Comparison of ENCODE assay signal across 9 cellular contexts in the genomic region with DNA sequence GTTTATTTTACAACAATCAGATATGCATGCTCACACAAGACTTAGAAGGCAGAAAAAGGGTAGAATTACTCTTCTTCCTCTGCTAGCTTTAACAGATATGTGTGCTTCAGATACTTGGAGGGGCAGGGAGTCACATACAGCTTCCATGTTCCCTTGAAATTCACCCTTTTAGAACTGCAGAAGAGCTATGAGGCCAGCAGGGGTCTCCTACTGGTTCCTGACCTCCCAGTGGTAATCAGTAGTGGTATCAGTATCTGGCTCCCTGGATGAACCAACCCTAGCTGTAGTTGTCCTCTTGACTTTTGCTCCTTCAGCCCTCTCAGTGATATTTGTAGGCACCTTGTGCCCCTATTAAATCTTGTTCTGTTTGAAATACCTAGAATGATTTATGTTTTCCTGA.
DNase-seq lines count a peak whose midpoint lies in the region; ATAC-seq and TF ChIP-seq lines count a peak whose summit lies in the region.
"Had no signal": no experiment of that assay in that cellular context is flagged by ENCODE, and none has a peak within 500 bp of the region (broad histone marks: within the 10 kb centered on the region; RNA-seq: fewer than 3 reads in every experiment).

No MANE protein-coding gene starts in this region.

- H4K20me1 ChIP-seq in OCI-LY7 (ENCODE audit: insufficient read depth, low read length), result no peaks in the 10 kb centered on the region

- no peak overlapping the region for H3K4me2 ChIP-seq in OCI-LY7 (ENCODE audit: low read length)

- H3K36me3 ChIP-seq in OCI-LY7 (ENCODE audit: insufficient read depth, low read length), result no peaks in the 10 kb centered on the region
- H3K36me3 ChIP-seq: SJSA1 had no signal

- no peaks in the 10 kb centered on the region for H3K4me1 Mint-ChIP-seq in activated CD4-positive, alpha-beta memory T cell treated with anti-CD3 and anti-CD28 coated beads, Interleukin-2, amount 10 ng/mL, durations not matched to agents 7 days and 5 days
- H3K4me1 Mint-ChIP-seq in activated T-cell treated with anti-CD3 and anti-CD28 coated beads, Interleukin-2, amount 50 U/mL, for 4 hours (ENCODE audit: low read depth), result no peaks in the 10 kb centered on the region

- no peak overlapping the region for H2AFZ ChIP-seq in OCI-LY7 (ENCODE audit: low read length)

- H3K9me3 Mint-ChIP-seq in activated CD4-positive, alpha-beta memory T cell treated with anti-CD3 and anti-CD28 coated beads, Interleukin-2, amount 10 ng/mL, durations not matched to agents 7 days and 5 days, result no peaks in the 10 kb centered on the region
- peaks cover 17% of the 10 kb centered on the region for H3K9me3 Mint-ChIP-seq in activated T-cell treated with anti-CD3 and anti-CD28 coated beads, Interleukin-2, amount 50 U/mL, for 4 hours

- no peak overlapping the region for H3K27ac ChIP-seq in OCI-LY7 (ENCODE audit: low read depth, low read length, poor library complexity, severe bottlenecking)
- H3K27ac ChIP-seq: SJSA1 had no signal

- no peaks in the 10 kb centered on the region for H3K79me2 ChIP-seq in OCI-LY7 (ENCODE audit: insufficient read depth, low read depth, low read length)

- H3K9me2 ChIP-seq in OCI-LY7 (ENCODE audit: insufficient read depth, low read length), result no peaks in the 10 kb centered on the region

- peak; percentile 59 for TF ChIP-seq CTCF in OCI-LY7 (conservative IDR thresholded peaks at IDR 0.05; ENCODE audit: low read length)
- peak; percentile 38 for TF ChIP-seq CTCF in fibroblast of pulmonary artery (IDR thresholded peaks at IDR 0.05; ENCODE audit: low read length, missing control alignments)

- H3K4me3 Mint-ChIP-seq in activated CD4-positive, alpha-beta memory T cell treated with anti-CD3 and anti-CD28 coated beads, Interleukin-2, amount 10 ng/mL, durations not matched to agents 7 days and 5 days, result no peak overlapping the region
- no peak overlapping the region for H3K4me3 Mint-ChIP-seq in activated T-cell treated with anti-CD3 and anti-CD28 coated beads, Interleukin-2, amount 50 U/mL, for 4 hours

- DNase-seq in AG20443 (ENCODE audit: low spot score) (peak; percentile 16), OCI-LY7 (ENCODE audit: low spot score) (peak; percentile 21), fibroblast of pulmonary artery (ENCODE audit: low read depth) (peak; percentile 12), hypothalamus (lab: John Stamatoyannopoulos, UW) (no peak)
- DNase-seq in activated CD4-positive, alpha-beta memory T cell treated with anti-CD3 and anti-CD28 coated beads, Interleukin-2, amount 10 ng/mL, durations not matched to agents 7 days and 5 days, result no peak
- DNase-seq in activated T-cell treated with anti-CD3 and anti-CD28 coated beads, Interleukin-2, amount 50 U/mL, for 4 hours, result no peak

- no peaks in the 10 kb centered on the region for H3K36me3 Mint-ChIP-seq in activated CD4-positive, alpha-beta memory T cell treated with anti-CD3 and anti-CD28 coated beads, Interleukin-2, amount 10 ng/mL, durations not matched to agents 7 days and 5 days (ENCODE audit: low read depth)
- no peaks in the 10 kb centered on the region for H3K36me3 Mint-ChIP-seq in activated T-cell treated with anti-CD3 and anti-CD28 coated beads, Interleukin-2, amount 50 U/mL, for 4 hours (ENCODE audit: insufficient read depth)

- no TSS peak for BruUV-seq in OCI-LY7 (replicated peaks; lab: Mats Ljungman, UMichigan)

- H3K9me3 ChIP-seq in OCI-LY7 (ENCODE audit: low read length), result no peaks in the 10 kb centered on the region
- H3K9me3 ChIP-seq: SJSA1 had no signal

- POLR2A ChIA-PET in OCI-LY7 (lab: Charles Lee), result no interaction called here
- POLR2A ChIA-PET in activated CD4-positive, alpha-beta memory T cell treated with anti-CD3 and anti-CD28 coated beads, Interleukin-2, amount 10 ng/mL, durations not matched to agents 7 days and 5 days (lab: Charles Lee), result no interaction called here

- CTCF ChIA-PET in OCI-LY7 (lab: Charles Lee; ENCODE audit: unreplicated experiment), result no interaction called here
- CTCF ChIA-PET in activated CD4-positive, alpha-beta memory T cell treated with anti-CD3 and anti-CD28 coated beads, Interleukin-2, amount 10 ng/mL, durations not matched to agents 7 days and 5 days (lab: Charles Lee), result interaction anchor here (0.6 to 0.9 kb wide), 2 partner anchors 142 to 489 kb away, joined by 3 read pairs; no protein-coding TSS in a partner anchor

- ATAC-seq in GM21447 (IDR thresholded peaks at IDR 0.05; ENCODE audit: unreplicated experiment), result peak; percentile 70
- ATAC-seq in GM19463 (IDR thresholded peaks at IDR 0.05; ENCODE audit: unreplicated experiment), result no peak
- no peak for ATAC-seq in activated T-cell treated with anti-CD3 and anti-CD28 coated beads, Interleukin-2, amount 50 U/mL, for 4 hours

- intact Hi-C loops in OCI-LY7 (cut with micrococcal nuclease; ENCODE audit: unreplicated experiment), result no loop called here

- no peaks in the 10 kb centered on the region for H3K4me1 ChIP-seq in OCI-LY7 (ENCODE audit: insufficient read depth, low read length, poor library complexity, severe bottlenecking)
- H3K4me1 ChIP-seq: SJSA1 had no signal

- H3K27me3 Mint-ChIP-seq in activated CD4-positive, alpha-beta memory T cell treated with anti-CD3 and anti-CD28 coated beads, Interleukin-2, amount 10 ng/mL, durations not matched to agents 7 days and 5 days, result peaks cover 10% of the 10 kb centered on the region
- peaks cover 14% of the 10 kb centered on the region for H3K27me3 Mint-ChIP-seq in activated T-cell treated with anti-CD3 and anti-CD28 coated beads, Interleukin-2, amount 50 U/mL, for 4 hours (ENCODE audit: low read depth)

- H3K4me3 ChIP-seq in OCI-LY7 (ENCODE audit: low read depth, low read length, poor library complexity, severe bottlenecking) (no peak overlapping the region), fibroblast of pulmonary artery (replicated peaks; ENCODE audit: low read depth, low read length) (no peak overlapping the region)
- H3K4me3 ChIP-seq: SJSA1 had no signal

- H3K27ac Mint-ChIP-seq in activated CD4-positive, alpha-beta memory T cell treated with anti-CD3 and anti-CD28 coated beads, Interleukin-2, amount 10 ng/mL, durations not matched to agents 7 days and 5 days, result no peak overlapping the region

Comparison
In these comparisons a context has a peak if more than half of its experiments do, and no peak if none do; other contexts are left out.
1. DNase-seq: peak in AG20443 (single experiment), OCI-LY7 (single experiment) and fibroblast of pulmonary artery (single experiment); none in activated CD4-positive, alpha-beta memory T cell treated with anti-CD3 and anti-CD28 coated beads, Interleukin-2, amount 10 ng/mL, durations not matched to agents 7 days and 5 days (single experiment), hypothalamus (0 of 51) and activated T-cell treated with anti-CD3 and anti-CD28 coated beads, Interleukin-2, amount 50 U/mL, for 4 hours (single experiment).